In the genomic region with DNA sequence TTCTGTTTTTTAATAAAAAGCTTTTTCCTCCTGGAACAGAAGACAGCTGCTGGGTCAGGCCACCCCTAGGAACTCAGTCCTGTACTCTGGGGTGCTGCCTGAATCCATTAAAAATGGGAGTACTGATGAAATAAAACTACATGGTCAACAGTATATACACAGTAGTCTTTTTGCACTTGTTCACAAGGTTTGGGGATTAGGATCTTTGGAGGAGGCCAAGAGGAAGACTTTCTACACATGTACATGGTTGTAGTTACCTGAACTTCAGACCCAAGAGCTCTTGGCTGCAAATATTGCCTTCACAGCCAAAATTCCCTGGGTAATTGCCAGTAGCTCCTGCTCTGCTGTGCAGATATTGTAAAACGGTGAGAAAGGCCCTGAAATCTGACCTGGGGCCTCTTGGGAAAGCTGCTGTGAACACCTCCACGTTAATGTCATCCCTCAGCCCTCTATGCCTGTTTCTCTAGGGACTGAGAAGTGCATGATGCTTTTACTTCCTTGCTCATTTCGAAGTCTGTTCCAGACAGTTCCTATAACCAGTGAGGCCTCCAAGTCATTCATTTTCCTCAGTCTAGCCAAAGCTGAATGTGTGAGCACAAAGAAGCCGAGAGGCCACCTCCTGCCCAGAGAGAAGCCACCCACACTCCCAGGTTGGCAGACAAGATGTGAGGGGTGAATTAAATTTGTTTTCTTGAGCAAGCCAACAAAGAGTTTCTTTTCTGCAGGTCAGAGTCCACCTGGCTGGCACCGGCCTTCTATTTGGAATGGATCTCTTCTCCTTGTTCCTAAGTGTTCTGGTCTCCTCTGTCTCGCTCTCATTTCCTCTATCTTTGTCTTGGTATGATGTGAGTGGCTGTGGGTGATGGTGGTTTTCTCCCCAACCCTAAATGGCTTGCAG, we compare ENCODE assay signal across 1 cellular context.
TF ChIP-seq lines count a peak whose summit lies in the region.

No MANE protein-coding gene starts in this region.

TF ChIP-seq in HepG2, 621 proteins besides CTCF, POLR2A, EP300 and RAD21 (continued from another document and continues in another):
- TF ChIP-seq, protein P1, sequence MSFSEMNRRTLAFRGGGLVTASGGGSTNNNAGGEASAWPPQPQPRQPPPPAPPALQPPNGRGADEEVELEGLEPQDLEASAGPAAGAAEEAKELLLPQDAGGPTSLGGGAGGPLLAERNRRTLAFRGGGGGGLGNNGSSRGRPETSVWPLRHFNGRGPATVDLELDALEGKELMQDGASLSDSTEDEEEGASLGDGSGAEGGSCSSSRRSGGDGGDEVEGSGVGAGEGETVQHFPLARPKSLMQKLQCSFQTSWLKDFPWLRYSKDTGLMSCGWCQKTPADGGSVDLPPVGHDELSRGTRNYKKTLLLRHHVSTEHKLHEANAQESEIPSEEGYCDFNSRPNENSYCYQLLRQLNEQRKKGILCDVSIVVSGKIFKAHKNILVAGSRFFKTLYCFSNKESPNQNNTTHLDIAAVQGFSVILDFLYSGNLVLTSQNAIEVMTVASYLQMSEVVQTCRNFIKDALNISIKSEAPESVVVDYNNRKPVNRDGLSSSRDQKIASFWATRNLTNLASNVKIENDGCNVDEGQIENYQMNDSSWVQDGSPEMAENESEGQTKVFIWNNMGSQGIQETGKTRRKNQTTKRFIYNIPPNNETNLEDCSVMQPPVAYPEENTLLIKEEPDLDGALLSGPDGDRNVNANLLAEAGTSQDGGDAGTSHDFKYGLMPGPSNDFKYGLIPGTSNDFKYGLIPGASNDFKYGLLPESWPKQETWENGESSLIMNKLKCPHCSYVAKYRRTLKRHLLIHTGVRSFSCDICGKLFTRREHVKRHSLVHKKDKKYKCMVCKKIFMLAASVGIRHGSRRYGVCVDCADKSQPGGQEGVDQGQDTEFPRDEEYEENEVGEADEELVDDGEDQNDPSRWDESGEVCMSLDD (CRISPR knock-in tag; IDR thresholded peaks at IDR 0.05; ENCODE audit: borderline replicate concordance): no peak
- TF ChIP-seq ETV6 (CRISPR knock-in tag; conservative IDR thresholded peaks at IDR 0.05) (no peak), PHF21A (CRISPR knock-in tag; IDR thresholded peaks at IDR 0.05) (0 out of 2 replicates have a peak, but pooled peaks have one; percentile 15), ZNF605 (CRISPR knock-in tag; IDR thresholded peaks at IDR 0.05) (peak; percentile 70), NBN (conservative IDR thresholded peaks at IDR 0.05) (no peak), MBD4 (IDR thresholded peaks at IDR 0.05; ENCODE audit: borderline replicate concordance, low read length) (no peak), ATF7-NPFF (CRISPR knock-in tag; IDR thresholded peaks at IDR 0.05; ENCODE audit: low read depth) (no peak), HOXA5 (CRISPR knock-in tag; IDR thresholded peaks at IDR 0.05) (0 out of 2 replicates have a peak, but pooled peaks have one; percentile 41), TBL1XR1 (IDR thresholded peaks at IDR 0.05; ENCODE audit: borderline replicate concordance, low read length, partially characterized antibody) (no peak), CEBPG (CRISPR knock-in tag; IDR thresholded peaks at IDR 0.05) (peak; percentile 10), ZNF383 (CRISPR knock-in tag; IDR thresholded peaks at IDR 0.05; ENCODE audit: borderline replicate concordance) (no peak), RFXANK (CRISPR knock-in tag; IDR thresholded peaks at IDR 0.05) (no peak), ZNF430 (CRISPR knock-in tag; IDR thresholded peaks at IDR 0.05) (no peak), CHD2 (IDR thresholded peaks at IDR 0.05; ENCODE audit: low read depth, low read length) (no peak), ZNF761 (CRISPR knock-in tag; conservative IDR thresholded peaks at IDR 0.05) (0 out of 2 replicates have a peak, but pooled peaks have one; percentile 22), KLF15 (CRISPR knock-in tag; IDR thresholded peaks at IDR 0.05; ENCODE audit: borderline replicate concordance) (no peak), IRX3 (CRISPR knock-in tag; IDR thresholded peaks at IDR 0.05; ENCODE audit: borderline replicate concordance, low read depth) (no peak), MED1 (CRISPR knock-in tag; IDR thresholded peaks at IDR 0.05) (no peak), ZSCAN21 (CRISPR knock-in tag; IDR thresholded peaks at IDR 0.05; ENCODE audit: borderline replicate concordance) (no peak), HNF4G (IDR thresholded peaks at IDR 0.05; ENCODE audit: borderline replicate concordance, low read depth, low read length) (peak; percentile 72; the same call in 1 of the 2 replicates), HNF4G (CRISPR knock-in tag; IDR thresholded peaks at IDR 0.05; ENCODE audit: borderline replicate concordance, low read depth) (no peak), HOXA9 (CRISPR knock-in tag; IDR thresholded peaks at IDR 0.05; ENCODE audit: borderline replicate concordance) (no peak), KDM4B (CRISPR knock-in tag; IDR thresholded peaks at IDR 0.05) (no peak), ZNF350 (CRISPR knock-in tag; IDR thresholded peaks at IDR 0.05; ENCODE audit: borderline replicate concordance, low read depth) (peak; percentile 27; the same call in 1 of the 2 replicates), ZBTB20 (CRISPR knock-in tag; IDR thresholded peaks at IDR 0.05; ENCODE audit: borderline replicate concordance, low read depth) (no peak), NCOA5 (CRISPR knock-in tag; IDR thresholded peaks at IDR 0.05) (no peak), AKAP8 (CRISPR knock-in tag; IDR thresholded peaks at IDR 0.05) (no peak), NCOA1 (CRISPR knock-in tag; IDR thresholded peaks at IDR 0.05) (no peak), SP1 (IDR thresholded peaks at IDR 0.05) (no peak), SP1 (CRISPR knock-in tag; IDR thresholded peaks at IDR 0.05) (0 out of 2 replicates have a peak, but pooled peaks have one; percentile 27), SOX13 (IDR thresholded peaks at IDR 0.05) (no peak), SOX13 (CRISPR knock-in tag; conservative IDR thresholded peaks at IDR 0.05 in 1 of 2, IDR thresholded peaks at IDR 0.05 in 1 of 2) (peak in 1 of 2 experiments; percentile 51; a peak in 1 of 4 replicates), GABPA (IDR thresholded peaks at IDR 0.05; ENCODE audit: low read depth, low read length) (no peak), GABPA (CRISPR knock-in tag; IDR thresholded peaks at IDR 0.05; ENCODE audit: low read depth) (no peak), ZKSCAN1 (IDR thresholded peaks at IDR 0.05; ENCODE audit: low read length) (no peak), ZNF282 (IDR thresholded peaks at IDR 0.05; ENCODE audit: partially characterized antibody) (no peak), GATAD2A (CRISPR knock-in tag; IDR thresholded peaks at IDR 0.05) (peak; percentile 54), ZNF557 (CRISPR knock-in tag; IDR thresholded peaks at IDR 0.05) (no peak), RXRB (CRISPR knock-in tag; IDR thresholded peaks at IDR 0.05; ENCODE audit: borderline replicate concordance) (peak; percentile 36; the same call in 1 of the 2 replicates), ZNF326 (CRISPR knock-in tag; IDR thresholded peaks at IDR 0.05; ENCODE audit: borderline replicate concordance) (no peak), ZNF33A (CRISPR knock-in tag; IDR thresholded peaks at IDR 0.05; ENCODE audit: borderline replicate concordance) (peak; percentile 37; the same call in 1 of the 2 replicates)
- TF ChIP-seq, protein P2, sequence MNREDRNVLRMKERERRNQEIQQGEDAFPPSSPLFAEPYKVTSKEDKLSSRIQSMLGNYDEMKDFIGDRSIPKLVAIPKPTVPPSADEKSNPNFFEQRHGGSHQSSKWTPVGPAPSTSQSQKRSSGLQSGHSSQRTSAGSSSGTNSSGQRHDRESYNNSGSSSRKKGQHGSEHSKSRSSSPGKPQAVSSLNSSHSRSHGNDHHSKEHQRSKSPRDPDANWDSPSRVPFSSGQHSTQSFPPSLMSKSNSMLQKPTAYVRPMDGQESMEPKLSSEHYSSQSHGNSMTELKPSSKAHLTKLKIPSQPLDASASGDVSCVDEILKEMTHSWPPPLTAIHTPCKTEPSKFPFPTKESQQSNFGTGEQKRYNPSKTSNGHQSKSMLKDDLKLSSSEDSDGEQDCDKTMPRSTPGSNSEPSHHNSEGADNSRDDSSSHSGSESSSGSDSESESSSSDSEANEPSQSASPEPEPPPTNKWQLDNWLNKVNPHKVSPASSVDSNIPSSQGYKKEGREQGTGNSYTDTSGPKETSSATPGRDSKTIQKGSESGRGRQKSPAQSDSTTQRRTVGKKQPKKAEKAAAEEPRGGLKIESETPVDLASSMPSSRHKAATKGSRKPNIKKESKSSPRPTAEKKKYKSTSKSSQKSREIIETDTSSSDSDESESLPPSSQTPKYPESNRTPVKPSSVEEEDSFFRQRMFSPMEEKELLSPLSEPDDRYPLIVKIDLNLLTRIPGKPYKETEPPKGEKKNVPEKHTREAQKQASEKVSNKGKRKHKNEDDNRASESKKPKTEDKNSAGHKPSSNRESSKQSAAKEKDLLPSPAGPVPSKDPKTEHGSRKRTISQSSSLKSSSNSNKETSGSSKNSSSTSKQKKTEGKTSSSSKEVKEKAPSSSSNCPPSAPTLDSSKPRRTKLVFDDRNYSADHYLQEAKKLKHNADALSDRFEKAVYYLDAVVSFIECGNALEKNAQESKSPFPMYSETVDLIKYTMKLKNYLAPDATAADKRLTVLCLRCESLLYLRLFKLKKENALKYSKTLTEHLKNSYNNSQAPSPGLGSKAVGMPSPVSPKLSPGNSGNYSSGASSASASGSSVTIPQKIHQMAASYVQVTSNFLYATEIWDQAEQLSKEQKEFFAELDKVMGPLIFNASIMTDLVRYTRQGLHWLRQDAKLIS (CRISPR knock-in tag; IDR thresholded peaks at IDR 0.05): no peak
- TF ChIP-seq, protein P3, sequence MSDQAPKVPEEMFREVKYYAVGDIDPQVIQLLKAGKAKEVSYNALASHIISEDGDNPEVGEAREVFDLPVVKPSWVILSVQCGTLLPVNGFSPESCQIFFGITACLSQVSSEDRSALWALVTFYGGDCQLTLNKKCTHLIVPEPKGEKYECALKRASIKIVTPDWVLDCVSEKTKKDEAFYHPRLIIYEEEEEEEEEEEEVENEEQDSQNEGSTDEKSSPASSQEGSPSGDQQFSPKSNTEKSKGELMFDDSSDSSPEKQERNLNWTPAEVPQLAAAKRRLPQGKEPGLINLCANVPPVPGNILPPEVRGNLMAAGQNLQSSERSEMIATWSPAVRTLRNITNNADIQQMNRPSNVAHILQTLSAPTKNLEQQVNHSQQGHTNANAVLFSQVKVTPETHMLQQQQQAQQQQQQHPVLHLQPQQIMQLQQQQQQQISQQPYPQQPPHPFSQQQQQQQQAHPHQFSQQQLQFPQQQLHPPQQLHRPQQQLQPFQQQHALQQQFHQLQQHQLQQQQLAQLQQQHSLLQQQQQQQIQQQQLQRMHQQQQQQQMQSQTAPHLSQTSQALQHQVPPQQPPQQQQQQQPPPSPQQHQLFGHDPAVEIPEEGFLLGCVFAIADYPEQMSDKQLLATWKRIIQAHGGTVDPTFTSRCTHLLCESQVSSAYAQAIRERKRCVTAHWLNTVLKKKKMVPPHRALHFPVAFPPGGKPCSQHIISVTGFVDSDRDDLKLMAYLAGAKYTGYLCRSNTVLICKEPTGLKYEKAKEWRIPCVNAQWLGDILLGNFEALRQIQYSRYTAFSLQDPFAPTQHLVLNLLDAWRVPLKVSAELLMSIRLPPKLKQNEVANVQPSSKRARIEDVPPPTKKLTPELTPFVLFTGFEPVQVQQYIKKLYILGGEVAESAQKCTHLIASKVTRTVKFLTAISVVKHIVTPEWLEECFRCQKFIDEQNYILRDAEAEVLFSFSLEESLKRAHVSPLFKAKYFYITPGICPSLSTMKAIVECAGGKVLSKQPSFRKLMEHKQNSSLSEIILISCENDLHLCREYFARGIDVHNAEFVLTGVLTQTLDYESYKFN (CRISPR knock-in tag; conservative IDR thresholded peaks at IDR 0.05): peak; percentile 73
- TF ChIP-seq, protein P4, sequence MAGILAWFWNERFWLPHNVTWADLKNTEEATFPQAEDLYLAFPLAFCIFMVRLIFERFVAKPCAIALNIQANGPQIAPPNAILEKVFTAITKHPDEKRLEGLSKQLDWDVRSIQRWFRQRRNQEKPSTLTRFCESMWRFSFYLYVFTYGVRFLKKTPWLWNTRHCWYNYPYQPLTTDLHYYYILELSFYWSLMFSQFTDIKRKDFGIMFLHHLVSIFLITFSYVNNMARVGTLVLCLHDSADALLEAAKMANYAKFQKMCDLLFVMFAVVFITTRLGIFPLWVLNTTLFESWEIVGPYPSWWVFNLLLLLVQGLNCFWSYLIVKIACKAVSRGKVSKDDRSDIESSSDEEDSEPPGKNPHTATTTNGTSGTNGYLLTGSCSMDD (CRISPR knock-in tag; IDR thresholded peaks at IDR 0.05): no peak
- TF ChIP-seq, protein P5, sequence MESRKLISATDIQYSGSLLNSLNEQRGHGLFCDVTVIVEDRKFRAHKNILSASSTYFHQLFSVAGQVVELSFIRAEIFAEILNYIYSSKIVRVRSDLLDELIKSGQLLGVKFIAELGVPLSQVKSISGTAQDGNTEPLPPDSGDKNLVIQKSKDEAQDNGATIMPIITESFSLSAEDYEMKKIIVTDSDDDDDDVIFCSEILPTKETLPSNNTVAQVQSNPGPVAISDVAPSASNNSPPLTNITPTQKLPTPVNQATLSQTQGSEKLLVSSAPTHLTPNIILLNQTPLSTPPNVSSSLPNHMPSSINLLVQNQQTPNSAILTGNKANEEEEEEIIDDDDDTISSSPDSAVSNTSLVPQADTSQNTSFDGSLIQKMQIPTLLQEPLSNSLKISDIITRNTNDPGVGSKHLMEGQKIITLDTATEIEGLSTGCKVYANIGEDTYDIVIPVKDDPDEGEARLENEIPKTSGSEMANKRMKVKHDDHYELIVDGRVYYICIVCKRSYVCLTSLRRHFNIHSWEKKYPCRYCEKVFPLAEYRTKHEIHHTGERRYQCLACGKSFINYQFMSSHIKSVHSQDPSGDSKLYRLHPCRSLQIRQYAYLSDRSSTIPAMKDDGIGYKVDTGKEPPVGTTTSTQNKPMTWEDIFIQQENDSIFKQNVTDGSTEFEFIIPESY (CRISPR knock-in tag; IDR thresholded peaks at IDR 0.05): no peak
- TF ChIP-seq, protein P6, sequence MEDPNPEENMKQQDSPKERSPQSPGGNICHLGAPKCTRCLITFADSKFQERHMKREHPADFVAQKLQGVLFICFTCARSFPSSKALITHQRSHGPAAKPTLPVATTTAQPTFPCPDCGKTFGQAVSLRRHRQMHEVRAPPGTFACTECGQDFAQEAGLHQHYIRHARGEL (CRISPR knock-in tag; IDR thresholded peaks at IDR 0.05): no peak
- TF ChIP-seq, protein P7, sequence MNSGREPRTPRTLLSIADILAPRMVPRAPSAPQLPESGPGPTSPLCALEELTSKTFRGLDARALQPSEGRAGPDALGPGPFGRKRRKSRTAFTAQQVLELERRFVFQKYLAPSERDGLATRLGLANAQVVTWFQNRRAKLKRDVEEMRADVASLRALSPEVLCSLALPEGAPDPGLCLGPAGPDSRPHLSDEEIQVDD (CRISPR knock-in tag; IDR thresholded peaks at IDR 0.05; ENCODE audit: borderline replicate concordance): no peak
- TF ChIP-seq, protein P8, sequence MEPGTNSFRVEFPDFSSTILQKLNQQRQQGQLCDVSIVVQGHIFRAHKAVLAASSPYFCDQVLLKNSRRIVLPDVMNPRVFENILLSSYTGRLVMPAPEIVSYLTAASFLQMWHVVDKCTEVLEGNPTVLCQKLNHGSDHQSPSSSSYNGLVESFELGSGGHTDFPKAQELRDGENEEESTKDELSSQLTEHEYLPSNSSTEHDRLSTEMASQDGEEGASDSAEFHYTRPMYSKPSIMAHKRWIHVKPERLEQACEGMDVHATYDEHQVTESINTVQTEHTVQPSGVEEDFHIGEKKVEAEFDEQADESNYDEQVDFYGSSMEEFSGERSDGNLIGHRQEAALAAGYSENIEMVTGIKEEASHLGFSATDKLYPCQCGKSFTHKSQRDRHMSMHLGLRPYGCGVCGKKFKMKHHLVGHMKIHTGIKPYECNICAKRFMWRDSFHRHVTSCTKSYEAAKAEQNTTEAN (CRISPR knock-in tag; conservative IDR thresholded peaks at IDR 0.05): no peak
